ENCODE assay signal across 8 cellular contexts in the genomic region with DNA sequence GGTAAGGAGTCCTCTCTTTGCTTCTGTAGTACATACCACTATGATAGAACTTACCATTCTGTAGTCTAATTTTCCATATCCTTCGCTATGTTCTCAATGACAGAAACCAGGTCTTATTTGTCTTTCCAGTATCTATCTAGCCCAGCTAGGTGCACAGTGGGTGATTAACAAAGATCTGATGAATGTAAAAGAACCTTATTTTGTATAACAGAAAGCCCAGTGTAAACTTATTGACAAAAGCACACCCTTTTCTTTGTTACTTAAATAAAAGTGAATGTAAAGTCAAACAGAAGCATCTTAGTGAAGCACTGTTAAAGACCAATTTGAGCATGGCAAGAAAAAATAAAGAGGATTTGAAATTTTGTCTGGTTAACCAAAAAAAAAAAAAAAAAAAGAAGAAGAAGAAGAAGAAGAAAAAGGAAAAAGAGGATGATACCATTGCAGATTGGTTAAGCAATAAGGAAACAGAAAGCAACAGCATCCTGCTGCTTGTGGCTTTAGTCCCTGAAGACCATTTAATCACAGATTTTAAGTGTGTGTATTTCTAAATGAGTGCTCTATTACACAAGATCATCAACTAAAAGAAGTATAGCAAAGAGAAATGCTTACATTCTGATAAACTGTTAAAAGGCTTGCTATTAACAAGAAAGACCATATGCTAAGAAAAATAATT. TPM values are rescaled to one million over a fixed set of nuclear protein-coding genes. Genes with fewer than 3 reads are reported as not detected.
DNase-seq lines count a peak whose midpoint lies in the region; ATAC-seq and TF ChIP-seq lines count a peak whose summit lies in the region.

No MANE protein-coding gene starts in this region.

- no peaks in the 10 kb centered on the region for H3K9me3 ChIP-seq in mucosa of descending colon

- peaks cover 5% of the 10 kb centered on the region for H3K4me1 Mint-ChIP-seq in WTC11
- peaks cover 30% of the 10 kb centered on the region for H3K4me1 Mint-ChIP-seq in progenitor cell of endocrine pancreas (ENCODE audit: low read depth)

- TF ChIP-seq CTCF in WTC11 (IDR thresholded peaks at IDR 0.05) (no peak), mucosa of descending colon (IDR thresholded peaks at IDR 0.05) (no peak), progenitor cell of endocrine pancreas (IDR thresholded peaks at IDR 0.05; ENCODE audit: unreplicated experiment) (no peak)

- H3K4me3 Mint-ChIP-seq in WTC11 (no peak overlapping the region), progenitor cell of endocrine pancreas (ENCODE audit: low read depth) (no peak overlapping the region)

- no peaks in the 10 kb centered on the region for H3K36me3 ChIP-seq in mucosa of descending colon (ENCODE audit: low read depth)

- POLR2A ChIA-PET in WTC11 (lab: Charles Lee), result no interaction called here

- CTCF ChIA-PET in WTC11 (lab: Charles Lee), result no interaction called here

- H3K9me3 Mint-ChIP-seq in WTC11 (no peaks in the 10 kb centered on the region), progenitor cell of endocrine pancreas (ENCODE audit: low read depth) (no peaks in the 10 kb centered on the region)

- H3K4me3 ChIP-seq in mucosa of descending colon, result no peak overlapping the region

- H3K27ac Mint-ChIP-seq in WTC11 (no peak overlapping the region), progenitor cell of endocrine pancreas (no peak overlapping the region)

- ATAC-seq in HG03064 (IDR thresholded peaks at IDR 0.05; ENCODE audit: low read depth, unreplicated experiment) (peak; percentile 55), WTC11 (peak; percentile 60; the same call in 1 of the 2 replicates), mucosa of descending colon (no peak)

- DNase-seq in NCI-H748 (lab: John Stamatoyannopoulos, UW; ENCODE audit: unreplicated experiment) (peak; percentile 18), NCI-H748 treated with DMSO at 0.1 percent for 48 hours (lab: John Stamatoyannopoulos, UW) (no peak), WTC11 (ENCODE audit: low spot score) (no peak), renal cortical epithelial cell (ENCODE audit: low read depth) (peak; percentile 48), mucosa of descending colon (no peak), NCI-H774 (lab: John Stamatoyannopoulos, UW) (no peak), progenitor cell of endocrine pancreas (ENCODE audit: low spot score, unreplicated experiment) (no peak)

- intact Hi-C loops in mucosa of descending colon (cut with DNase I, micrococcal nuclease), result no loop called here

- H3K36me3 Mint-ChIP-seq in WTC11 (no peaks in the 10 kb centered on the region), progenitor cell of endocrine pancreas (ENCODE audit: insufficient read depth) (no peaks in the 10 kb centered on the region)

- H3K27me3 Mint-ChIP-seq in WTC11 (ENCODE audit: low read depth) (no peaks in the 10 kb centered on the region), progenitor cell of endocrine pancreas (no peaks in the 10 kb centered on the region)

- no peaks in the 10 kb centered on the region for H3K4me1 ChIP-seq in mucosa of descending colon (ENCODE audit: low read depth)

TF ChIP-seq in WTC11, 78 proteins besides CTCF, POLR2A, EP300 and RAD21:
- TF ChIP-seq, protein P1, sequence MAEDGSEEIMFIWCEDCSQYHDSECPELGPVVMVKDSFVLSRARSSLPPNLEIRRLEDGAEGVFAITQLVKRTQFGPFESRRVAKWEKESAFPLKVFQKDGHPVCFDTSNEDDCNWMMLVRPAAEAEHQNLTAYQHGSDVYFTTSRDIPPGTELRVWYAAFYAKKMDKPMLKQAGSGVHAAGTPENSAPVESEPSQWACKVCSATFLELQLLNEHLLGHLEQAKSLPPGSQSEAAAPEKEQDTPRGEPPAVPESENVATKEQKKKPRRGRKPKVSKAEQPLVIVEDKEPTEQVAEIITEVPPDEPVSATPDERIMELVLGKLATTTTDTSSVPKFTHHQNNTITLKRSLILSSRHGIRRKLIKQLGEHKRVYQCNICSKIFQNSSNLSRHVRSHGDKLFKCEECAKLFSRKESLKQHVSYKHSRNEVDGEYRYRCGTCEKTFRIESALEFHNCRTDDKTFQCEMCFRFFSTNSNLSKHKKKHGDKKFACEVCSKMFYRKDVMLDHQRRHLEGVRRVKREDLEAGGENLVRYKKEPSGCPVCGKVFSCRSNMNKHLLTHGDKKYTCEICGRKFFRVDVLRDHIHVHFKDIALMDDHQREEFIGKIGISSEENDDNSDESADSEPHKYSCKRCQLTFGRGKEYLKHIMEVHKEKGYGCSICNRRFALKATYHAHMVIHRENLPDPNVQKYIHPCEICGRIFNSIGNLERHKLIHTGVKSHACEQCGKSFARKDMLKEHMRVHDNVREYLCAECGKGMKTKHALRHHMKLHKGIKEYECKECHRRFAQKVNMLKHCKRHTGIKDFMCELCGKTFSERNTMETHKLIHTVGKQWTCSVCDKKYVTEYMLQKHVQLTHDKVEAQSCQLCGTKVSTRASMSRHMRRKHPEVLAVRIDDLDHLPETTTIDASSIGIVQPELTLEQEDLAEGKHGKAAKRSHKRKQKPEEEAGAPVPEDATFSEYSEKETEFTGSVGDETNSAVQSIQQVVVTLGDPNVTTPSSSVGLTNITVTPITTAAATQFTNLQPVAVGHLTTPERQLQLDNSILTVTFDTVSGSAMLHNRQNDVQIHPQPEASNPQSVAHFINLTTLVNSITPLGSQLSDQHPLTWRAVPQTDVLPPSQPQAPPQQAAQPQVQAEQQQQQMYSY (CRISPR knock-in tag; IDR thresholded peaks at IDR 0.05), result no peak
- TF ChIP-seq ZNF121 (CRISPR knock-in tag; IDR thresholded peaks at IDR 0.05), result no peak
- TF ChIP-seq ESRRA (CRISPR knock-in tag; IDR thresholded peaks at IDR 0.05; ENCODE audit: borderline replicate concordance), result no peak
- TF ChIP-seq, protein P2, sequence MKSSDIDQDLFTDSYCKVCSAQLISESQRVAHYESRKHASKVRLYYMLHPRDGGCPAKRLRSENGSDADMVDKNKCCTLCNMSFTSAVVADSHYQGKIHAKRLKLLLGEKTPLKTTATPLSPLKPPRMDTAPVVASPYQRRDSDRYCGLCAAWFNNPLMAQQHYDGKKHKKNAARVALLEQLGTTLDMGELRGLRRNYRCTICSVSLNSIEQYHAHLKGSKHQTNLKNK (CRISPR knock-in tag; IDR thresholded peaks at IDR 0.05), result 0 out of 2 replicates have a peak, but pooled peaks have one; percentile 12
- no peak for TF ChIP-seq ZNF416 (CRISPR knock-in tag; IDR thresholded peaks at IDR 0.05)

RNA-seq across cellular contexts. Expression of a gene that starts 21.2 kb away (rescaled TPM):
- total RNA-seq in WTC11 (2021) (0.80 to 1.0 TPM (median 0.92 TPM) in 3 replicates), renal cortical epithelial cell (16.5 and 28.0 TPM in 2 replicates), mucosa of descending colon (10 to 100 TPM in 1 of 3 donors, 1 to 10 TPM in 2; 6.3 to 16.7 (median 9.3) TPM), progenitor cell of endocrine pancreas (22.1 and 23.4 TPM in 2 replicates)

Comparison
In these comparisons a context has a peak if more than half of its experiments do, and no peak if none do; other contexts are left out.
1. DNase-seq: peak in NCI-H748 (single experiment) and renal cortical epithelial cell (single experiment); none in NCI-H748 treated with DMSO at 0.1 percent for 48 hours (single experiment), WTC11 (single experiment), mucosa of descending colon (0 of 3), NCI-H774 (single experiment) and progenitor cell of endocrine pancreas (single experiment).